8 cellular contexts compared by ENCODE assay signal in the genomic region with DNA sequence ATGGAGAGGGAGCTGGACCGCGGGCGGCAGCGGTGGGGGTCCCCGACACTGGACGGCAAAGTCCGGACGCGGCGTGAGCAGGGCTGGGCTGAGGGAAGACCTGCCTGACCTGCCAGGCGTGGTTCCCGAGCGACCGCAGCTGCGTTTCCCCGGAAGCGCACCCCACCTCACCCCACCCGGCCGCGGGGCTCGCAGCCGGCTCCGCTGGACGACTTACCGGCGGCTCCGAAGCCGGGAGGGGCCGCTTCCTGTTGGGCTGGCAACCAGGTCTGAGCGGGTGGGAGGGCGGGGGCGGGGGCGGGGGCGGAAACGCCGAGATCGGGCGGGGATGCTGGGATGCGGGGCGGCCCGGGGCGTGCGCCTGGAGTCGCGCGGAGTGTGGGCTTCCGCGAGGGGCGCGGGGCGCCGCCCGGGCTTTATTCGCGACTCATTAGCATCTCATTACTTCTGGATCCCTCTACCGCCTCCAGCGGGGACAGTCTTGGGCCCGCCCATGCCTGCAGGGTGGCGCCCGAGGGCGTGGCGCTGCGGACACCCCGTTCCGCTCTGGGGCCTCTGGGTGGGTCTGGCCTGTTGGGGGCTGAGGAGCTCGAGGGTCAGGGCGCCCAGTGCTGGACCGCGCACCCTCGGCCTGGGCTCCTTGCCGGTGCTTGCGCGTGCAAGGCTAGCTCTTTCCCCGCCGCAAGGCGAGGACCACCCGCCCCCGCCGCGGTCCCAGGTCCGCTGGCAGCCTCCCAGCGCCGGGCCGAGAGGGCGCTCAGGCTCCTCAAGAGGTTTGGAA. TPM values are rescaled to one million over a fixed set of nuclear protein-coding genes. Genes with fewer than 3 reads are reported as not detected.
A peak's percentile ranks its signal among the peaks of the same experiment; 100 is the strongest.
DNase-seq lines count a peak whose midpoint lies in the region; ATAC-seq, FAIRE-seq and TF ChIP-seq lines count a peak whose summit lies in the region.

A gene with protein sequence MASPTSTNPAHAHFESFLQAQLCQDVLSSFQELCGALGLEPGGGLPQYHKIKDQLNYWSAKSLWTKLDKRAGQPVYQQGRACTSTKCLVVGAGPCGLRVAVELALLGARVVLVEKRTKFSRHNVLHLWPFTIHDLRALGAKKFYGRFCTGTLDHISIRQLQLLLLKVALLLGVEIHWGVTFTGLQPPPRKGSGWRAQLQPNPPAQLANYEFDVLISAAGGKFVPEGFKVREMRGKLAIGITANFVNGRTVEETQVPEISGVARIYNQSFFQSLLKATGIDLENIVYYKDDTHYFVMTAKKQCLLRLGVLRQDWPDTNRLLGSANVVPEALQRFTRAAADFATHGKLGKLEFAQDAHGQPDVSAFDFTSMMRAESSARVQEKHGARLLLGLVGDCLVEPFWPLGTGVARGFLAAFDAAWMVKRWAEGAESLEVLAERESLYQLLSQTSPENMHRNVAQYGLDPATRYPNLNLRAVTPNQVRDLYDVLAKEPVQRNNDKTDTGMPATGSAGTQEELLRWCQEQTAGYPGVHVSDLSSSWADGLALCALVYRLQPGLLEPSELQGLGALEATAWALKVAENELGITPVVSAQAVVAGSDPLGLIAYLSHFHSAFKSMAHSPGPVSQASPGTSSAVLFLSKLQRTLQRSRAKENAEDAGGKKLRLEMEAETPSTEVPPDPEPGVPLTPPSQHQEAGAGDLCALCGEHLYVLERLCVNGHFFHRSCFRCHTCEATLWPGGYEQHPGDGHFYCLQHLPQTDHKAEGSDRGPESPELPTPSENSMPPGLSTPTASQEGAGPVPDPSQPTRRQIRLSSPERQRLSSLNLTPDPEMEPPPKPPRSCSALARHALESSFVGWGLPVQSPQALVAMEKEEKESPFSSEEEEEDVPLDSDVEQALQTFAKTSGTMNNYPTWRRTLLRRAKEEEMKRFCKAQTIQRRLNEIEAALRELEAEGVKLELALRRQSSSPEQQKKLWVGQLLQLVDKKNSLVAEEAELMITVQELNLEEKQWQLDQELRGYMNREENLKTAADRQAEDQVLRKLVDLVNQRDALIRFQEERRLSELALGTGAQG (minus strand): TSS at position 271 of the 781 bp plus-strand sequence. CDS start 1,576 bp downstream, outside the sequence.

- no peaks in the 10 kb centered on the region for H3K27me3 ChIP-seq in HepG2 (ENCODE audit: control insufficient read depth in 1 of 2, insufficient read depth in 2 of 2, low read length in 2 of 2)

- TF ChIP-seq EP300 in HepG2 (IDR thresholded peaks at IDR 0.05; ENCODE audit: low read depth in 2 of 2, low read length in 2 of 2) (no peak), HepG2 (CRISPR knock-in tag; IDR thresholded peaks at IDR 0.05; ENCODE audit: borderline replicate concordance) (no peak)

- 0 out of 2 replicates have a peak, but pooled peaks have one; percentile 29 for TF ChIP-seq RAD21 in HepG2 (CRISPR knock-in tag; IDR thresholded peaks at IDR 0.05)

- in situ Hi-C loops in HepG2 (cut with HindIII; ENCODE audit: extremely low pct_ligation_motif_present, low pct_unique_long_range_greater_than_20kb): no loop called here

- H3K4me1 ChIP-seq in HepG2 (ENCODE audit: insufficient read depth, low read length): peaks cover 20% of the 10 kb centered on the region

- peak; percentile 54 for ATAC-seq in GM18505 (IDR thresholded peaks at IDR 0.05; ENCODE audit: unreplicated experiment)
- ATAC-seq in HG02938 (IDR thresholded peaks at IDR 0.05; ENCODE audit: unreplicated experiment): peak; percentile 56
- ATAC-seq in HepG2: peak; percentile 89

- H4K20me1 ChIP-seq in HepG2 (ENCODE audit: insufficient read depth, low read length): no peaks in the 10 kb centered on the region

- peak within 1 kb of the TSS; percentile 64 for H3K9ac ChIP-seq in HepG2 (ENCODE audit: insufficient read depth, low read depth, low read length)

- WGBS in HepG2 (ENCODE audit: low lambda C conversion rate): 1% methylated on average over 18 of the region's 85 CpGs

- H3K4me3 ChIP-seq in coronary artery (peak within 1 kb of the TSS; percentile 92), HepG2 (replicated peaks in 1 of 3; ENCODE audit: insufficient read depth in 1 of 3, low read depth in 2 of 3, low read length in 3 of 3) (peak within 1 kb of the TSS; percentile 66 to 92 (median 90))

- no peaks in the 10 kb centered on the region; a peak in 1 of 5 replicates for H3K36me3 ChIP-seq in HepG2 (replicated peaks in 1 of 2; ENCODE audit: control insufficient read depth in 1 of 2, insufficient read depth in 2 of 2, low read length in 2 of 2)

- H3K9me3 ChIP-seq in HepG2 (ENCODE audit: low read length): no peaks in the 10 kb centered on the region

- H3K27ac ChIP-seq in 22Rv1: peak within 1 kb of the TSS; percentile 40
- H3K27ac ChIP-seq in coronary artery: peak within 1 kb of the TSS; percentile 86 to 94
- no peak within 1 kb of the TSS for H3K27ac ChIP-seq in HepG2 (ENCODE audit: extremely low read length, insufficient read depth, low read length)

- POLR2A ChIA-PET in HepG2 (lab: Yijun Ruan, JAX): interaction anchor here (0.6 to 5.4 kb wide), 2 partner anchors 12 to 14 kb away, joined by 3 to 22 read pairs; a partner anchor contains a TSS

- peak within 1 kb of the TSS; percentile 78 for H3K4me2 ChIP-seq in HepG2 (ENCODE audit: low read depth, low read length)

- BruUV-seq in HepG2 (replicated peaks; lab: Mats Ljungman, UMichigan): no TSS peak

- no peak within 1 kb of the TSS for H2AFZ ChIP-seq in HepG2 (ENCODE audit: low read length)

- FAIRE-seq in HepG2 (lab: Jason Lieb, UNC): no peak

- DNase-seq in NCI-H2171 treated with DMSO at 0.1 percent for 48 hours (lab: John Stamatoyannopoulos, UW) (peak; percentile 69), coronary artery (ENCODE audit: low spot score) (peak; percentile 87), HepG2 (ENCODE audit: low spot score) (peak; percentile 30)
- peak; percentile 54 for DNase-seq in activated CD4-positive, alpha-beta T cell treated with anti-CD3 and anti-CD28 coated beads for 1 hour
- peak; percentile 41 to 53 for DNase-seq in stimulated activated CD4-positive, alpha-beta T cell treated with anti-CD3 and anti-CD28 coated beads, Interleukin-4, amount 100 ng/mL, for 48 hours (ENCODE audit: low read depth in 2 of 2)

- TF ChIP-seq POLR2A in GM18505 (IDR thresholded peaks at IDR 0.05; ENCODE audit: borderline replicate concordance, extremely low read depth, insufficient read depth, insufficient read length): peak; percentile 83
- peak; percentile 14 to 35; a peak in 2 of 4 replicates for TF ChIP-seq POLR2A in HepG2 (IDR thresholded peaks at IDR 0.05; ENCODE audit: insufficient read depth in 1 of 2, low read depth in 2 of 2, low read length in 2 of 2)

- H3K79me2 ChIP-seq in HepG2 (ENCODE audit: insufficient read depth, low read length): no peaks in the 10 kb centered on the region

- CTCF ChIA-PET in HepG2 (lab: Yijun Ruan, JAX; ENCODE audit: low intra/inter-chr PET ratio, low total read pairs): no interaction called here

- TF ChIP-seq CTCF in 22Rv1 (IDR thresholded peaks at IDR 0.05) (peak; percentile 27), coronary artery (IDR thresholded peaks at IDR 0.05) (no peak), HepG2 (CRISPR knock-in tag; IDR thresholded peaks at IDR 0.05) (peak; percentile 17; the same call in 1 of the 2 replicates)

- intact Hi-C loops in HepG2 (cut with micrococcal nuclease; ENCODE audit: unreplicated experiment): loop anchor here (1.0 to 5.0 kb wide), 2 partner anchors 14 to 268 kb away; no protein-coding TSS in a partner anchor

TF ChIP-seq in HepG2, 621 proteins besides CTCF, POLR2A, EP300 and RAD21 (continues in another document):
- TF ChIP-seq, protein P1, sequence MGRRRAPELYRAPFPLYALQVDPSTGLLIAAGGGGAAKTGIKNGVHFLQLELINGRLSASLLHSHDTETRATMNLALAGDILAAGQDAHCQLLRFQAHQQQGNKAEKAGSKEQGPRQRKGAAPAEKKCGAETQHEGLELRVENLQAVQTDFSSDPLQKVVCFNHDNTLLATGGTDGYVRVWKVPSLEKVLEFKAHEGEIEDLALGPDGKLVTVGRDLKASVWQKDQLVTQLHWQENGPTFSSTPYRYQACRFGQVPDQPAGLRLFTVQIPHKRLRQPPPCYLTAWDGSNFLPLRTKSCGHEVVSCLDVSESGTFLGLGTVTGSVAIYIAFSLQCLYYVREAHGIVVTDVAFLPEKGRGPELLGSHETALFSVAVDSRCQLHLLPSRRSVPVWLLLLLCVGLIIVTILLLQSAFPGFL (CRISPR knock-in tag; IDR thresholded peaks at IDR 0.05): no peak
- no peak for TF ChIP-seq ZFP37 (CRISPR knock-in tag; IDR thresholded peaks at IDR 0.05; ENCODE audit: borderline replicate concordance)
- no peak for TF ChIP-seq SETDB1 (CRISPR knock-in tag; IDR thresholded peaks at IDR 0.05; ENCODE audit: borderline replicate concordance)
- TF ChIP-seq ZNF543 (CRISPR knock-in tag; IDR thresholded peaks at IDR 0.05): 0 out of 2 replicates have a peak, but pooled peaks have one; percentile 44

RNA-seq across cellular contexts. Expression of the gene that starts here (rescaled TPM):
- total RNA-seq in HepG2 (2016; rRNA removed; fragmentation: Illumina TruSeq; extraction: Trizol): 1.9 and 6.9 TPM in 2 replicates
- 1.1 and 2.9 TPM in 2 replicates for total RNA-seq in HepG2 (2016; cell fraction: cytosol; rRNA removed; fragmentation: Illumina TruSeq; extraction: Trizol; ENCODE audit: low read depth)
- 2.2 and 7.5 TPM in 2 replicates for total RNA-seq in HepG2 (2016; cell fraction: insoluble cytoplasmic fraction; rRNA removed; fragmentation: Illumina TruSeq; extraction: Trizol)
- total RNA-seq in HepG2 (2016; cell fraction: membrane; rRNA removed; fragmentation: Illumina TruSeq; extraction: Trizol): 0.87 and 1.4 TPM in 2 replicates
- total RNA-seq in HepG2 (2016; cell fraction: nucleus; rRNA removed; fragmentation: Illumina TruSeq; extraction: Trizol): 10.6 and 12.0 TPM in 2 replicates
- 39.0 and 48.0 TPM in 2 replicates for polyA plus RNA-seq in HepG2 (2011; rRNA removed)
- 6.7 and 9.8 TPM in 2 replicates for polyA plus RNA-seq in HepG2 (2011; cell fraction: cytosol; rRNA removed)
- 432 and 521 TPM in 2 replicates for polyA plus RNA-seq in HepG2 (2011; cell fraction: nucleus; rRNA removed)
- polyA plus RNA-seq in HepG2 (2012): 10.5 and 18.1 TPM in 2 replicates
- polyA plus RNA-seq in HepG2 (2016; cell fraction: cytosol; fragmentation: Illumina TruSeq; extraction: Trizol; ENCODE audit: low read depth): 0.25 and 0.36 TPM in 2 replicates
- 2.0 and 2.3 TPM in 2 replicates for polyA plus RNA-seq in HepG2 (2016; cell fraction: insoluble cytoplasmic fraction; fragmentation: Illumina TruSeq; extraction: Trizol; ENCODE audit: low read depth)
- 0.81 and 0.95 TPM in 2 replicates for polyA plus RNA-seq in HepG2 (2016; cell fraction: membrane; fragmentation: Illumina TruSeq; extraction: Trizol; ENCODE audit: low read depth)
- polyA plus RNA-seq in HepG2 (2016; cell fraction: nucleus; fragmentation: Illumina TruSeq; extraction: Trizol; ENCODE audit: insufficient read depth, low read depth): 40.3 and 54.1 TPM in 2 replicates
- polyA minus RNA-seq in HepG2 (2011; rRNA and poly(A)+ RNA removed; ENCODE audit: low replicate concordance): 6.9 and 18.4 TPM in 2 replicates
- polyA minus RNA-seq in HepG2 (2011; cell fraction: cytosol; rRNA and poly(A)+ RNA removed): 4.7 and 5.5 TPM in 2 replicates
- polyA minus RNA-seq in HepG2 (2011; cell fraction: nucleus; rRNA and poly(A)+ RNA removed): 36.2 and 38.4 TPM in 2 replicates

Comparison
In these comparisons a context has a peak if more than half of its experiments do, and no peak if none do; other contexts are left out.
1. DNase-seq: peak in every context shown above with its lines; median percentile 87 in coronary artery; 69 in NCI-H2171 treated with DMSO at 0.1 percent for 48 hours; 54 in activated CD4-positive, alpha-beta T cell treated with anti-CD3 and anti-CD28 coated beads for 1 hour; 47 in stimulated activated CD4-positive, alpha-beta T cell treated with anti-CD3 and anti-CD28 coated beads, Interleukin-4, amount 100 ng/mL, for 48 hours; 30 in HepG2.